ENCODE assay signal across 29 cellular contexts in genomic region chr2:6139916-6140315, GRCh38.
"Had no signal": no experiment of that assay in that cellular context is flagged by ENCODE, and none has a peak within 500 bp of the region (broad histone marks: within the 10 kb centered on the region; RNA-seq: fewer than 3 reads in every experiment).

No MANE protein-coding gene starts in this region.

- H3K27me3 ChIP-seq: esophagus muscularis mucosa, foreskin keratinocyte, gastroesophageal sphincter, heart left ventricle, hepatocyte, left lung, neutrophil, suprapubic skin, transverse colon, upper lobe of right lung, uterus had no signal

- FAIRE-seq: endothelial cell of umbilical vein, kidney had no signal

- ATAC-seq: foreskin keratinocyte; gastroesophageal sphincter; heart left ventricle; left cardiac atrium; left lung; mucosa of descending colon; natural killer cell treated with Interleukin-12 subunit alpha and Interleukin-12 subunit beta and Interleukin-15 and Interleukin-18, amount 100 ng/mL, for 72 hours; sciatic nerve; stimulated activated naive CD8-positive, alpha-beta T cell treated with anti-CD3 and anti-CD28 coated beads, Interleukin-15, amount 100 ng/mL, for 72 hours; upper lobe of right lung had no signal

- H3K4me3 ChIP-seq: esophagus muscularis mucosa, gastroesophageal sphincter, heart left ventricle, hepatocyte, left lung, mucosa of descending colon, smooth muscle cell, suprapubic skin, transverse colon, upper lobe of right lung, uterus had no signal

- DNase-seq: dermis blood vessel endothelial cell; effector memory CD4-positive, alpha-beta T cell; foreskin keratinocyte; heart left ventricle; kidney; left cardiac atrium; left lung; mesenchymal stem cell; mucosa of descending colon; naive B cell; stimulated activated CD4-positive, alpha-beta T cell treated with anti-CD3 and anti-CD28 coated beads, Interleukin-12 subunit alpha, Interleukin-12 subunit beta, amount 100 ng/mL, for 4 hours; stimulated activated CD4-positive, alpha-beta T cell treated with anti-CD3 and anti-CD28 coated beads, Interleukin-1b, Interleukin-23, amount 100 ng/mL, for 48 hours; stimulated activated CD4-positive, alpha-beta T cell treated with anti-CD3 and anti-CD28 coated beads, Interleukin-4, amount 100 ng/mL, for 1 hour; stimulated activated CD8-positive, alpha-beta memory T cell treated with anti-CD3 and anti-CD28 coated beads, Interleukin-4, amount 100 ng/mL, for 48 hours; stimulated activated naive CD4-positive, alpha-beta T cell; stimulated activated naive CD8-positive, alpha-beta T cell treated with anti-CD3 and anti-CD28 coated beads, Interleukin-15, amount 100 ng/mL, for 72 hours; transverse colon; upper lobe of right lung; uterus had no signal

- H3K9me3 ChIP-seq: neutrophil, transverse colon, upper lobe of right lung, uterus had no signal

- H3K4me1 ChIP-seq: esophagus muscularis mucosa, foreskin keratinocyte, gastroesophageal sphincter, heart left ventricle, left lung, parathyroid adenoma, suprapubic skin, transverse colon, upper lobe of right lung, uterus had no signal

- H3K27ac ChIP-seq: esophagus muscularis mucosa, foreskin keratinocyte, gastroesophageal sphincter, heart left ventricle, hepatocyte, left lung, neutrophil, parathyroid adenoma, suprapubic skin, transverse colon, upper lobe of right lung, uterus had no signal

- H3K36me3 ChIP-seq: esophagus muscularis mucosa, gastroesophageal sphincter, heart left ventricle, left lung, neutrophil, suprapubic skin, transverse colon, upper lobe of right lung, uterus had no signal
